ENCODE assay signal across 11 cellular contexts in the genomic region with DNA sequence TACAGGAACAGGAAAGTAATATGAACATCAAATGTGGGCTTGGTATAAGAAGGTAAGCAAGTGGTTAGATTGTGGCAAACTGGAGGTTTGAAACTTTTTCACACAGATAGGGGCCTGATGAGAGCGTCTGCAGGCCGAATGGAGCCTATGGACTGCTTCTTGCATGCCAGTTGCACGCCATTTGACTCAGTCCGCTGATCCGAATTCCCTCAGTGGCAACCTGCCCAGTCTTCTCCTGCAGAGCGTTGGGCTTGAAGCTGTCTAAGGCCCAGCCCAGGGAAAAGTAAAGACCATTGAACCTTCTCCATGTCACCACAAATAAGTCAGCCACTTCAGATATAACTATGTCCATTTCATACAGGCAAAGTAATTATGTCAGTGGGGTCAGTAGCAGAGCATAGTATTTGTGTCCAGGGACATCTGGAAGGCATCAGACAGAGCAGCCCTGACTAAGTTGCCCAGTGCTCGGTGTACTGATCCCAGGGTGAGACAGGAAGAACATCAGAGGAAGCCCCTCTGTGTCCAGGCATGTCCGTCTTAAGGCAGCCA. TPM values are rescaled to one million over a fixed set of nuclear protein-coding genes. Genes with fewer than 3 reads are reported as not detected.
DNase-seq lines count a peak whose midpoint lies in the region; ATAC-seq and TF ChIP-seq lines count a peak whose summit lies in the region.
"Had no signal": no experiment of that assay in that cellular context is flagged by ENCODE, and none has a peak within 500 bp of the region (broad histone marks: within the 10 kb centered on the region; RNA-seq: fewer than 3 reads in every experiment).

No MANE protein-coding gene starts in this region.

- no peak overlapping the region for H3K4me3 ChIP-seq in colonic mucosa
- no peak overlapping the region for H3K4me3 ChIP-seq in rectal smooth muscle tissue (ENCODE audit: low read length)
- H3K4me3 ChIP-seq: SJCRH30 had no signal

- H3K36me3 ChIP-seq in colonic mucosa (no peaks in the 10 kb centered on the region), rectal smooth muscle tissue (ENCODE audit: control insufficient read depth, insufficient read depth, low read length) (peaks cover 14% of the 10 kb centered on the region)

- DNase-seq in EH (ENCODE audit: low read depth) (peak; percentile 69), colonic mucosa (no peak), Calu3 (no peak)
- DNase-seq in T-helper 2 cell treated with Interferon-gamma antibody and Interleukin-4, amounts not matched to agents 5 μg/mL and 100 μg/mL, for 36 hours (ENCODE audit: low spot score): peak; percentile 28
- no peak for DNase-seq in effector CD8-positive, alpha-beta T cell (lab: John Stamatoyannopoulos, UW)
- DNase-seq: Karpas-422, SJCRH30 had no signal

- peaks cover 51% of the 10 kb centered on the region for H3K36me3 Mint-ChIP-seq in T-helper 2 cell treated with Interferon-gamma antibody and Interleukin-4, amounts not matched to agents 5 μg/mL and 100 μg/mL, for 36 hours (ENCODE audit: low read depth)
- no peaks in the 10 kb centered on the region for H3K36me3 Mint-ChIP-seq in Calu3 (ENCODE audit: insufficient read depth, unreplicated experiment)

- no peak for TF ChIP-seq CTCF in colonic mucosa (IDR thresholded peaks at IDR 0.05)
- no peak for TF ChIP-seq CTCF in Calu3 (IDR thresholded peaks at IDR 0.05; ENCODE audit: unreplicated experiment)

- intact Hi-C loops in colonic mucosa (cut with DNase I): no loop called here
- intact Hi-C loops in Calu3 (cut with micrococcal nuclease; ENCODE audit: unreplicated experiment): no loop called here

- H3K27me3 Mint-ChIP-seq in T-helper 2 cell treated with Interferon-gamma antibody and Interleukin-4, amounts not matched to agents 5 μg/mL and 100 μg/mL, for 36 hours (ENCODE audit: low read depth): no peaks in the 10 kb centered on the region
- no peaks in the 10 kb centered on the region for H3K27me3 Mint-ChIP-seq in Calu3 (ENCODE audit: unreplicated experiment)

- no peaks in the 10 kb centered on the region for H3K9me3 ChIP-seq in colonic mucosa
- H3K9me3 ChIP-seq: SJCRH30 had no signal

- BruUV-seq in Calu3 (replicated peaks; lab: Mats Ljungman, UMichigan): no TSS peak

- peak overlapping the region; percentile 97 for H3K27ac Mint-ChIP-seq in T-helper 2 cell treated with Interferon-gamma antibody and Interleukin-4, amounts not matched to agents 5 μg/mL and 100 μg/mL, for 36 hours
- H3K27ac Mint-ChIP-seq in Calu3 (ENCODE audit: unreplicated experiment): no peak overlapping the region

- no peaks in the 10 kb centered on the region for H3K27me3 ChIP-seq in colonic mucosa
- no peaks in the 10 kb centered on the region for H3K27me3 ChIP-seq in rectal smooth muscle tissue (ENCODE audit: control insufficient read depth, insufficient read depth, low read length)
- H3K27me3 ChIP-seq: SJCRH30 had no signal

- H3K4me1 Mint-ChIP-seq in T-helper 2 cell treated with Interferon-gamma antibody and Interleukin-4, amounts not matched to agents 5 μg/mL and 100 μg/mL, for 36 hours (ENCODE audit: low read depth): peaks cover 53% of the 10 kb centered on the region
- H3K4me1 Mint-ChIP-seq in Calu3 (ENCODE audit: low read depth, unreplicated experiment): peaks cover 21% of the 10 kb centered on the region

- peaks cover 26% of the 10 kb centered on the region for H3K4me1 ChIP-seq in colonic mucosa
- H3K4me1 ChIP-seq in rectal smooth muscle tissue (ENCODE audit: control insufficient read depth, insufficient read depth, low read length): peaks cover 51% of the 10 kb centered on the region

- H3K9ac ChIP-seq in colonic mucosa (ENCODE audit: low read depth in 2 of 2, low read length in 2 of 2): no peak overlapping the region
- no peak overlapping the region for H3K9ac ChIP-seq in rectal smooth muscle tissue (ENCODE audit: low read length)

- peaks cover 10% of the 10 kb centered on the region for H3K9me3 Mint-ChIP-seq in T-helper 2 cell treated with Interferon-gamma antibody and Interleukin-4, amounts not matched to agents 5 μg/mL and 100 μg/mL, for 36 hours
- no peaks in the 10 kb centered on the region for H3K9me3 Mint-ChIP-seq in Calu3 (ENCODE audit: low read depth, unreplicated experiment)

- CTCF ChIA-PET in Calu3 (lab: Charles Lee): no interaction called here

- peak overlapping the region; percentile 80 for H3K4me3 Mint-ChIP-seq in T-helper 2 cell treated with Interferon-gamma antibody and Interleukin-4, amounts not matched to agents 5 μg/mL and 100 μg/mL, for 36 hours
- H3K4me3 Mint-ChIP-seq in Calu3 (ENCODE audit: low read depth, unreplicated experiment): no peak overlapping the region

- ATAC-seq in GM18867 (IDR thresholded peaks at IDR 0.05; ENCODE audit: unreplicated experiment) (no peak), GM21576 (IDR thresholded peaks at IDR 0.05; ENCODE audit: unreplicated experiment) (no peak)
- ATAC-seq: HCT116 had no signal

- H3K27ac ChIP-seq in colonic mucosa (peak overlapping the region; percentile 85), rectal smooth muscle tissue (ENCODE audit: low read depth, low read length) (peak overlapping the region; percentile 86)
- H3K27ac ChIP-seq: SJCRH30 had no signal

RNA-seq across cellular contexts. Expression of a gene that starts 45.9 kb away (rescaled TPM):
- total RNA-seq in colonic mucosa: 100 to 1,000 TPM in 1 of 2 donors, 10 to 100 TPM in 1; 95.5 to 112 TPM
- total RNA-seq in Calu3 (2022): 95.9 and 99.1 TPM in 2 replicates

Comparison
In these comparisons a context has a peak if more than half of its experiments do, and no peak if none do; other contexts are left out.
1. DNase-seq: peak in EH (single experiment) and T-helper 2 cell treated with Interferon-gamma antibody and Interleukin-4, amounts not matched to agents 5 μg/mL and 100 μg/mL, for 36 hours (single experiment); none in colonic mucosa (single experiment), effector CD8-positive, alpha-beta T cell (single experiment) and Calu3 (single experiment).